Comparison of ENCODE assay signal across 18 cellular contexts in the genomic region with DNA sequence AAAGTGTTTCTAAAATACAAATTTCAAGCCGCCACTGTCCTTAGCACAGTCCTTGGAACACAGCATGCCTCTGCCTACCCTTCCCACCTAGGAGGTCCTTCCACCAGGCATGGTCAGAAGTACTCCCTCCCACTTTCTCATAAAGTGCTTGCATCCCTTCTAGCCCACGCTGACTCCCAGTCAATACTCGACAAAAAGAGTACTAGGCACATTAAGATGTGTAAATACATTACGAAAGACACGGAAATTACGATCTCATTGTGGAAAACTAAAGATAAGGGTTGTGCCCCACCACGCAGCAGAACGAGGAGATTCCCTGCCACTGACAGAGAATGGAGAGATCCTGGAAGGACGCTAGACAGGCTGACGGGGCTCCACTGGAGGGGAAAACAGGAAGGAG. TPM values are rescaled to one million over a fixed set of nuclear protein-coding genes. Genes with fewer than 3 reads are reported as not detected.
DNase-seq lines count a peak whose midpoint lies in the region; ATAC-seq, FAIRE-seq and TF ChIP-seq lines count a peak whose summit lies in the region.
"Had no signal": no experiment of that assay in that cellular context is flagged by ENCODE, and none has a peak within 500 bp of the region (broad histone marks: within the 10 kb centered on the region; RNA-seq: fewer than 3 reads in every experiment).

No MANE protein-coding gene starts in this region.

- WGBS in body of pancreas, 2 donors = 30 to 33% methylated on average over 10 of the region's 10 CpGs
- WGBS in small intestine, 3 donors = 20 to 60% (median 36%) methylated on average over 10 of the region's 10 CpGs

- intact Hi-C loops in body of pancreas (cut with DNase I) = no loop called here
- intact Hi-C loops in lower lobe of right lung (cut with DNase I) = no loop called here

- H3K4me1 ChIP-seq in body of pancreas (peaks cover 62% of the 10 kb centered on the region), lower lobe of right lung (peaks cover 27% of the 10 kb centered on the region), small intestine (ENCODE audit: control insufficient read depth in 2 of 2, insufficient read depth in 1 of 2, low read depth in 1 of 2, low read length in 1 of 2) (peaks cover 0 to 8% of the 10 kb centered on the region in 2 donors)

- no peak for FAIRE-seq in small intestine (lab: Jason Lieb, UNC)
- FAIRE-seq: colon, endothelial cell of umbilical vein had no signal

- ATAC-seq in body of pancreas (peak; percentile 13), lower lobe of right lung (peak; percentile 49 to 83), GM21717 (IDR thresholded peaks at IDR 0.05; ENCODE audit: unreplicated experiment) (no peak), HG02938 (IDR thresholded peaks at IDR 0.05; ENCODE audit: unreplicated experiment) (no peak)

- no peaks in the 10 kb centered on the region for H3K36me3 ChIP-seq in body of pancreas (replicated peaks in 1 of 2; ENCODE audit: insufficient read depth in 1 of 2, low read depth in 2 of 2)
- H3K36me3 ChIP-seq in lower lobe of right lung = peaks cover 4% of the 10 kb centered on the region
- no peaks in the 10 kb centered on the region for H3K36me3 ChIP-seq in small intestine (ENCODE audit: control insufficient read depth in 2 of 2, insufficient read depth in 2 of 2, low read length in 2 of 2)
- H3K36me3 ChIP-seq: heart left ventricle, left ventricle myocardium inferior had no signal

- DNase-seq in HuH-7 (ENCODE audit: low spot score) (peak; percentile 72), body of pancreas (peak in 1 of 4 donors; percentile 35), lower lobe of right lung (no peak), small intestine (no peak), DMS79 (lab: John Stamatoyannopoulos, UW) (no peak)
- DNase-seq: activated CD4-positive, alpha-beta memory T cell treated with anti-CD3 and anti-CD28 coated beads for 36 hours; activated gamma-delta T cell; activated T-cell treated with anti-CD3 and anti-CD28 coated beads for 4 hours; DMS53; heart left ventricle; left ventricle myocardium inferior; NCI-H187 treated with DMSO at 0.1 percent for 48 hours; NCI-H69; stimulated activated CD4-positive, alpha-beta T cell treated with anti-CD3 and anti-CD28 coated beads, Interleukin-12 subunit alpha, Interleukin-12 subunit beta, amount 100 ng/mL, for 4 hours had no signal

- H3K27me3 ChIP-seq in body of pancreas = no peaks in the 10 kb centered on the region
- H3K27me3 ChIP-seq in lower lobe of right lung (ENCODE audit: low read depth) = no peaks in the 10 kb centered on the region
- H3K27me3 ChIP-seq in small intestine (ENCODE audit: control insufficient read depth in 2 of 2, insufficient read depth in 2 of 2, low read length in 2 of 2) = no peaks in the 10 kb centered on the region
- H3K27me3 ChIP-seq: heart left ventricle had no signal

- TF ChIP-seq POLR2A in body of pancreas (IDR thresholded peaks at IDR 0.05) = peak in 2 of 3 donors; percentile 19 to 22

- H3K27ac ChIP-seq in body of pancreas = peak overlapping the region; percentile 91 to 97 (median 93)
- peak overlapping the region; percentile 36 for H3K27ac ChIP-seq in lower lobe of right lung
- peak overlapping the region; percentile 36 to 56 for H3K27ac ChIP-seq in small intestine (ENCODE audit: low read depth in 1 of 2, low read length in 1 of 2)
- H3K27ac ChIP-seq: heart left ventricle, left ventricle myocardium inferior had no signal

- no peaks in the 10 kb centered on the region for H3K9me3 ChIP-seq in body of pancreas
- H3K9me3 ChIP-seq in lower lobe of right lung = no peaks in the 10 kb centered on the region
- H3K9me3 ChIP-seq in small intestine (ENCODE audit: control insufficient read depth, low read depth) = no peaks in the 10 kb centered on the region
- H3K9me3 ChIP-seq: heart left ventricle, left ventricle myocardium inferior had no signal

- TF ChIP-seq CTCF in body of pancreas (IDR thresholded peaks at IDR 0.05) = no peak
- TF ChIP-seq CTCF in lower lobe of right lung (IDR thresholded peaks at IDR 0.05) = no peak

- H3K4me3 ChIP-seq in body of pancreas = no peak overlapping the region
- H3K4me3 ChIP-seq in lower lobe of right lung = no peak overlapping the region
- no peak overlapping the region for H3K4me3 ChIP-seq in small intestine (ENCODE audit: low read depth in 1 of 2, low read length in 2 of 2)
- H3K4me3 ChIP-seq: heart left ventricle, left ventricle myocardium inferior had no signal

RNA-seq across cellular contexts. Expression of gene CHKA, which starts 13.5 kb away (rescaled TPM):
- total RNA-seq in body of pancreas (10 to 100 TPM; 72.1 to 92.6 TPM), lower lobe of right lung (43.0 TPM)
- 100 to 1,000 TPM in 2 of 3 donors, 10 to 100 TPM in 1; 31.5 to 180 (median 131) TPM for polyA plus RNA-seq in small intestine

Comparison
In these comparisons a context has a peak if more than half of its experiments do, and no peak if none do; other contexts are left out.
1. ATAC-seq: peak in body of pancreas (single experiment) and lower lobe of right lung (2 of 2); none in GM21717 (single experiment) and HG02938 (single experiment).
2. H3K27ac ChIP-seq: peak in every context shown above with its lines; median percentile 93 in body of pancreas; 46 in small intestine; 36 in lower lobe of right lung.